8 cellular contexts compared by ENCODE assay signal in the genomic region with DNA sequence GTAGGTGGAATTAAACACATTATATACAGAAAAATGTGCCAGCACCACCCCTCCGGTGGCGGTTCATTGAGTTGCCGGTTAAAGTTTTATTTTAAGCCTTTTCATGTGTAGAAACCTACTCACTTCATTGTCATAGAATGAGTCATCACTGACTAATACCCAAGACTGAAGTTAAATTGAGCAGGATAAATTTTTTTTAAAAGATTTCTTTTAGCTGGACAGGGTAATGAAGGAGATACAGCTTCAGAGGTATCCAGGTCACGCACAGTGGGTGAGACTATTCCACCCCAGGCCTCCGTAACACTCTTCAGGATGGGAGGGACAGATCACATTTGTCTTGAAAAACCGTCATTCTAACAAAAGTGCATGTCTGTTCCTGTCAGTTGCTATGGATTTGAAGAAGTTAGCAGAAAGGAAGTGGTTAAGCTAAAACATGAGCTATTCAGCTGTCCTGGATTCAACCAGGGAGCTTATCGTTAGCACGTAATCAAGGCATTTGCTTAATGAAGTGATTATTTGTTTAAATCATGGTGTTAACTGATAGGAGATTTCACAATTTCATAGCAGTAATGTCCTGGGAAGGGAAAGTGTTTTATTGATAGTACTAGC. TPM values are rescaled to one million over a fixed set of nuclear protein-coding genes. Genes with fewer than 3 reads are reported as not detected.
DNase-seq lines count a peak whose midpoint lies in the region; ATAC-seq and TF ChIP-seq lines count a peak whose summit lies in the region.

No MANE protein-coding gene starts in this region.

- peak; percentile 70 for ATAC-seq in GM18873 (IDR thresholded peaks at IDR 0.05; ENCODE audit: low FRiP score, unreplicated experiment)
- ATAC-seq in HG03066 (IDR thresholded peaks at IDR 0.05; ENCODE audit: low read depth, unreplicated experiment) = peak; percentile 83

- POLR2A ChIA-PET in SK-N-SH (lab: Yijun Ruan, JAX) = no interaction called here

- H3K4me3 ChIP-seq in ACC112 (ENCODE audit: low read depth, low read length) (peak overlapping the region; percentile 13; the same call in 1 of the 2 replicates), SK-N-SH (ENCODE audit: low read depth in 2 of 2, low read length in 1 of 2) (no peak overlapping the region), endocrine pancreas (ENCODE audit: control insufficient read depth, insufficient read depth, low read length) (peak overlapping the region; percentile 4)

- CTCF ChIA-PET in SK-N-SH (lab: Yijun Ruan, JAX) = interaction anchor here (1.2 to 1.3 kb wide), 3 partner anchors 10 to 167 kb away, joined by 3 to 6 read pairs (median 5); no protein-coding TSS in a partner anchor

- H3F3A ChIP-seq in SK-N-SH (replicated peaks; ENCODE audit: insufficient read depth) = peaks cover 22% of the 10 kb centered on the region

- H3K4me1 ChIP-seq in ACC112 (ENCODE audit: control insufficient read depth, insufficient read depth, low read length, unreplicated experiment) (peaks cover 24% of the 10 kb centered on the region), SK-N-SH (ENCODE audit: control insufficient read depth in 1 of 2, insufficient read depth in 2 of 2, low read depth in 1 of 2, low read length in 1 of 2) (peaks cover 0 to 16% of the 10 kb centered on the region in 2 experiments), endocrine pancreas (ENCODE audit: control insufficient read depth, insufficient read depth, low read length) (peaks cover 15% of the 10 kb centered on the region)

- WGBS in SK-N-SH (ENCODE audit: low lambda C conversion rate) = 25% methylated on average over 8 of the region's 8 CpGs

- no peak for TF ChIP-seq RAD21 in SK-N-SH (IDR thresholded peaks at IDR 0.05; ENCODE audit: low read length)

- no peaks in the 10 kb centered on the region for H3K9me3 ChIP-seq in SK-N-SH
- H3K9me3 ChIP-seq in endocrine pancreas (ENCODE audit: control insufficient read depth, low read length) = no peaks in the 10 kb centered on the region

- H3K9me2 ChIP-seq in SK-N-SH = no peaks in the 10 kb centered on the region

- DNase-seq in SK-N-SH = no peak
- DNase-seq in stimulated activated CD4-positive, alpha-beta T cell treated with anti-CD3 and anti-CD28 coated beads, Interleukin-12 subunit alpha, Interleukin-12 subunit beta, amount 100 ng/mL, for 24 hours (ENCODE audit: low read depth in 2 of 2) = peak; percentile 18 to 37
- no peak for DNase-seq in NCI-H2227 (lab: John Stamatoyannopoulos, UW; ENCODE audit: unreplicated experiment)
- no peak for DNase-seq in DMS153 (lab: John Stamatoyannopoulos, UW)

- peak overlapping the region; percentile 64 for H3K27ac ChIP-seq in ACC112 (ENCODE audit: low read depth, low read length)
- H3K27ac ChIP-seq in SK-N-SH (ENCODE audit: low read depth in 2 of 2, low read length in 1 of 2) = peak overlapping the region; percentile 56 to 81; a peak in 3 of 4 replicates

- H3K9ac ChIP-seq in SK-N-SH (peak overlapping the region; percentile 6; the same call in 1 of the 2 replicates), endocrine pancreas (ENCODE audit: control insufficient read depth, insufficient read depth, low read length) (no peak overlapping the region)

- H3K27me3 ChIP-seq in ACC112 (ENCODE audit: insufficient read depth, low read length) (no peaks in the 10 kb centered on the region), SK-N-SH (ENCODE audit: insufficient read depth) (no peaks in the 10 kb centered on the region), endocrine pancreas (ENCODE audit: control insufficient read depth, insufficient read depth, low read length) (no peaks in the 10 kb centered on the region)

- peaks cover 9% of the 10 kb centered on the region for H3K79me2 ChIP-seq in ACC112 (ENCODE audit: control insufficient read depth, insufficient read depth, low read length, unreplicated experiment)
- no peaks in the 10 kb centered on the region for H3K79me2 ChIP-seq in SK-N-SH (ENCODE audit: insufficient read depth)

- peak overlapping the region; percentile 64 for H3K4me2 ChIP-seq in SK-N-SH

- H2AFZ ChIP-seq in ACC112 (ENCODE audit: low read length, unreplicated experiment) (no peak overlapping the region), SK-N-SH (ENCODE audit: low read depth) (peak overlapping the region; percentile 56; the same call in 1 of the 2 replicates)

- peak in 1 of 2 experiments; percentile 42; a peak in 1 of 4 replicates for TF ChIP-seq EP300 in SK-N-SH (IDR thresholded peaks at IDR 0.05; ENCODE audit: borderline replicate concordance in 1 of 2, low read depth in 1 of 2, low read length in 1 of 2)

- peaks cover 68% of the 10 kb centered on the region for H3K36me3 ChIP-seq in ACC112 (ENCODE audit: insufficient read depth, low read length)
- H3K36me3 ChIP-seq in SK-N-SH (replicated peaks in 1 of 2; ENCODE audit: control insufficient read depth in 1 of 2, insufficient read depth in 2 of 2, low read length in 1 of 2) = peaks cover 61 to 66% of the 10 kb centered on the region in 2 experiments
- H3K36me3 ChIP-seq in endocrine pancreas (ENCODE audit: control insufficient read depth, insufficient read depth, low read length) = no peaks in the 10 kb centered on the region

- peak; percentile 37 for TF ChIP-seq CTCF in SK-N-SH (IDR thresholded peaks at IDR 0.05)

- H4K20me1 ChIP-seq in SK-N-SH (ENCODE audit: insufficient read depth) = no peaks in the 10 kb centered on the region

TF ChIP-seq in SK-N-SH, 30 proteins besides CTCF, POLR2A, EP300 and RAD21:
- TF ChIP-seq FOSL2 (IDR thresholded peaks at IDR 0.05; ENCODE audit: borderline replicate concordance, low read depth) (peak; percentile 98), YY1 (IDR thresholded peaks at IDR 0.05; ENCODE audit: low read depth) (no peak), TEAD4 (IDR thresholded peaks at IDR 0.05; ENCODE audit: borderline replicate concordance, insufficient read depth) (0 out of 2 replicates have a peak, but pooled peaks have one; percentile 18), POLR2AphosphoS5 (IDR thresholded peaks at IDR 0.05; ENCODE audit: low read depth, low read length) (peak; percentile 36; the same call in 1 of the 2 replicates), TCF12 (IDR thresholded peaks at IDR 0.05) (peak; percentile 58), MEF2A (IDR thresholded peaks at IDR 0.05; ENCODE audit: borderline replicate concordance, low read depth) (peak; percentile 84; the same call in 1 of the 2 replicates), JUND (IDR thresholded peaks at IDR 0.05) (peak; percentile 94), FOXM1 (IDR thresholded peaks at IDR 0.05; ENCODE audit: low read depth) (0 out of 2 replicates have a peak, but pooled peaks have one; percentile 33), GATA2 (CRISPR knock-in tag; IDR thresholded peaks at IDR 0.05) (no peak)

RNA-seq across cellular contexts. Expression of gene WHAMM, which starts 23.3 kb away (rescaled TPM):
- 1.9 and 2.3 TPM in 2 replicates for polyA plus RNA-seq in SK-N-SH (2012; rRNA removed)
- 2.3 and 2.4 TPM in 2 replicates for polyA plus RNA-seq in SK-N-SH (2012; cell fraction: cytosol; rRNA removed)
- 2.7 and 4.0 TPM in 2 replicates for polyA plus RNA-seq in SK-N-SH (2012; cell fraction: nucleus; rRNA removed)

RNA-seq across cellular contexts. Expression of gene FSD2, which starts 26.8 kb away (rescaled TPM):
- polyA plus RNA-seq in SK-N-SH (2012; rRNA removed) = not detected in 2 replicates
- polyA plus RNA-seq in SK-N-SH (2012; cell fraction: cytosol; rRNA removed) = not detected in 2 replicates
- not detected in 2 replicates for polyA plus RNA-seq in SK-N-SH (2012; cell fraction: nucleus; rRNA removed)

Comparison
In these comparisons a context has a peak if more than half of its experiments do, and no peak if none do; other contexts are left out.
1. H3K4me3 ChIP-seq: peak in ACC112 (single experiment) and endocrine pancreas (single experiment); none in SK-N-SH (0 of 2).
2. DNase-seq: peak in stimulated activated CD4-positive, alpha-beta T cell treated with anti-CD3 and anti-CD28 coated beads, Interleukin-12 subunit alpha, Interleukin-12 subunit beta, amount 100 ng/mL, for 24 hours (2 of 2); none in SK-N-SH (single experiment), NCI-H2227 (single experiment) and DMS153 (single experiment).